33 cellular contexts compared by ENCODE assay signal in genomic region chr3:184350618-184351017, GRCh38. TPM values are rescaled to one million over a fixed set of nuclear protein-coding genes. Genes with fewer than 3 reads are reported as not detected.
"Had no signal": no experiment of that assay in that cellular context is flagged by ENCODE, and none has a peak within 500 bp of the region (broad histone marks: within the 10 kb centered on the region; RNA-seq: fewer than 3 reads in every experiment).

No MANE protein-coding gene starts in this region.

- FAIRE-seq: bronchial epithelial cell had no signal

- H3K27ac ChIP-seq: SJCRH30, WERI-Rb-1 had no signal

- H3K4me2 ChIP-seq: SK-N-SH had no signal

- H3K4me3 ChIP-seq: SJCRH30 had no signal

- H3K36me3 ChIP-seq: SJCRH30 had no signal

- DNase-seq: activated CD4-positive, alpha-beta memory T cell treated with anti-CD3 and anti-CD28 coated beads, Interleukin-2, amount 10 ng/mL, durations not matched to agents 7 days and 5 days; activated CD4-positive, alpha-beta T cell treated with anti-CD3 and anti-CD28 coated beads for 36 hours; activated CD4-positive, alpha-beta T cell treated with anti-CD3 and anti-CD28 coated beads, Interleukin-2, amount 50 U/mL, for 1 hour; activated gamma-delta T cell; activated naive CD4-positive, alpha-beta T cell treated with anti-CD3 and anti-CD28 coated beads for 36 hours; activated naive CD8-positive, alpha-beta T cell treated with anti-CD3 and anti-CD28 coated beads for 36 hours; activated T-cell treated with anti-CD3 and anti-CD28 coated beads for 4 hours; activated T-cell treated with anti-CD3 and anti-CD28 coated beads, Interleukin-2, amount 50 U/mL, for 48 hours; aorta; central memory CD4-positive, alpha-beta T cell; KG1; NCI-H1048; NCI-H146; NCI-H187 treated with DMSO at 0.1 percent for 48 hours; NCI-H2171; NCI-H2227 treated with DMSO at 0.1 percent for 48 hours; NCI-H526 treated with DMSO at 0.1 percent for 48 hours; NK-92 treated with Interleukin-12 subunit alpha and Interleukin-12 subunit beta, amount 100 ng/mL, for 24 hours; OCI-M1; Right ventricle myocardium superior; RPMI8226; SJCRH30; SK-N-SH; T-helper 1 cell; WERI-Rb-1 had no signal

- H3K9me3 ChIP-seq: SJCRH30, SK-N-SH had no signal

- H3K9ac ChIP-seq: SK-N-SH had no signal

- ATAC-seq: activated CD4-positive, alpha-beta T cell treated with anti-CD3 and anti-CD28 coated beads for 36 hours; activated T-helper 17 cell treated with anti-CD3 and anti-CD28 coated beads, Interleukin-2, amount 50 U/mL, for 72 hours; Panc1 had no signal

- H3K27me3 ChIP-seq: SJCRH30 had no signal

RNA-seq across cellular contexts. Expression of gene THPO, which starts 27.4 kb away (rescaled TPM):
- total RNA-seq: activated CD4-positive, alpha-beta memory T cell treated with anti-CD3 and anti-CD28 coated beads, Interleukin-2, amount 10 ng/mL, durations not matched to agents 7 days and 5 days; activated CD4-positive, alpha-beta T cell treated with anti-CD3 and anti-CD28 coated beads for 36 hours; activated CD8-positive, alpha-beta memory T cell treated with anti-CD3 and anti-CD28 coated beads for 36 hours; activated naive CD4-positive, alpha-beta T cell treated with anti-CD3 and anti-CD28 coated beads for 36 hours; activated naive CD8-positive, alpha-beta T cell treated with anti-CD3 and anti-CD28 coated beads for 36 hours; activated T-helper 17 cell treated with anti-CD3 and anti-CD28 coated beads, Interleukin-2, amount 50 U/mL, for 72 hours; bronchial epithelial cell; LHCN-M2; M059J; NCI-H460; T-helper 2 cell treated with Interferon-gamma antibody and Interleukin-4, amounts not matched to agents 100 ng/mL and 5 ng/mL, for 36 hours had no signal

RNA-seq across cellular contexts. Expression of gene CHRD, which starts 29.2 kb away (rescaled TPM):
- total RNA-seq: activated CD4-positive, alpha-beta memory T cell treated with anti-CD3 and anti-CD28 coated beads, Interleukin-2, amount 10 ng/mL, durations not matched to agents 7 days and 5 days; activated CD8-positive, alpha-beta memory T cell treated with anti-CD3 and anti-CD28 coated beads for 36 hours; activated naive CD4-positive, alpha-beta T cell treated with anti-CD3 and anti-CD28 coated beads for 36 hours; activated naive CD8-positive, alpha-beta T cell treated with anti-CD3 and anti-CD28 coated beads for 36 hours; bronchial epithelial cell; T-helper 2 cell treated with Interferon-gamma antibody and Interleukin-4, amounts not matched to agents 100 ng/mL and 5 ng/mL, for 36 hours had no signal
